ENCODE assay signal across 21 cellular contexts in genomic region chr4:89800527-89801103, GRCh38. TPM values are rescaled to one million over a fixed set of nuclear protein-coding genes. Genes with fewer than 3 reads are reported as not detected.
A peak's percentile ranks its signal among the peaks of the same experiment; 100 is the strongest.
DNase-seq lines count a peak whose midpoint lies in the region; ATAC-seq and TF ChIP-seq lines count a peak whose summit lies in the region.
"Had no signal": no experiment of that assay in that cellular context is flagged by ENCODE, and none has a peak within 500 bp of the region (broad histone marks: within the 10 kb centered on the region; RNA-seq: fewer than 3 reads in every experiment).

No MANE protein-coding gene starts in this region.

- no peak for TF ChIP-seq POLR2A in tibial nerve (IDR thresholded peaks at IDR 0.05)

- H3K4me3 ChIP-seq in SJCRH30 (no peak overlapping the region; the same call in 1 of the 2 replicates), tibial nerve (no peak overlapping the region)
- H3K4me3 ChIP-seq: psoas muscle, vagina had no signal

- peak; percentile 52 for DNase-seq in ELR (ENCODE audit: low read depth)
- peak; percentile 32 to 62 for DNase-seq in SJCRH30
- DNase-seq in dermis blood vessel endothelial cell = peak; percentile 89
- DNase-seq in non-pigmented ciliary epithelial cell (ENCODE audit: low read depth) = peak; percentile 34
- no peak for DNase-seq in DMS153 (lab: John Stamatoyannopoulos, UW)
- no peak for DNase-seq in GF-D8 (lab: John Stamatoyannopoulos, UW)
- no peak for DNase-seq in tibial nerve (ENCODE audit: low spot score in 2 of 2)
- DNase-seq: activated CD4-positive, alpha-beta T cell treated with anti-CD3 and anti-CD28 coated beads, Interleukin-2, amount 10 ng/mL, durations not matched to agents 7 days and 5 days; effector memory CD8-positive, alpha-beta T cell; GDM1; Karpas-422; naive B cell; NCI-H1417 treated with DMSO at 0.1 percent for 48 hours; NCI-H2227 treated with DMSO at 0.1 percent for 48 hours; psoas muscle; stimulated activated CD4-positive, alpha-beta T cell treated with anti-CD3 and anti-CD28 coated beads, Interleukin-15, amount 100 ng/mL, for 24 hours had no signal

- peaks cover 19% of the 10 kb centered on the region for H3K4me1 ChIP-seq in SJCRH30
- peaks cover 0 to 8% (median 2%) of the 10 kb centered on the region in 4 donors for H3K4me1 ChIP-seq in tibial nerve
- H3K4me1 ChIP-seq: psoas muscle, vagina had no signal

- TF ChIP-seq EP300 in tibial nerve (IDR thresholded peaks at IDR 0.05) = no peak

- 66 to 77% methylated on average over 3 of the region's 3 CpGs for WGBS in tibial nerve, 2 donors

- TF ChIP-seq CTCF in tibial nerve (IDR thresholded peaks at IDR 0.05) = no peak

- no peaks in the 10 kb centered on the region for H3K27me3 ChIP-seq in SJCRH30
- H3K27me3 ChIP-seq in tibial nerve = no peaks in the 10 kb centered on the region
- H3K27me3 ChIP-seq: vagina had no signal

- H3K36me3 ChIP-seq in SJCRH30 = no peaks in the 10 kb centered on the region; the same call in 1 of the 2 replicates
- H3K36me3 ChIP-seq in tibial nerve = no peaks in the 10 kb centered on the region
- H3K36me3 ChIP-seq: vagina had no signal

- H3K9me3 ChIP-seq in SJCRH30 (replicated peaks) (no peaks in the 10 kb centered on the region), tibial nerve (no peaks in the 10 kb centered on the region)
- H3K9me3 ChIP-seq: psoas muscle, vagina had no signal

- no peak for ATAC-seq in GM18502 (IDR thresholded peaks at IDR 0.05; ENCODE audit: poor library complexity, unreplicated experiment)
- ATAC-seq: activated naive CD4-positive, alpha-beta T cell treated with anti-CD3 and anti-CD28 coated beads, Interleukin-2, amount 50 U/mL, for 72 hours; effector memory CD8-positive, alpha-beta T cell; HCT116; psoas muscle; Right ventricle myocardium inferior had no signal

- peak overlapping the region; percentile 54 for H3K27ac ChIP-seq in SJCRH30
- H3K27ac ChIP-seq in tibial nerve = peak overlapping the region in 2 of 4 donors; percentile 20 to 35
- H3K27ac ChIP-seq: psoas muscle, vagina had no signal

RNA-seq across cellular contexts. Expression of gene SNCA, which starts 36.3 kb away (rescaled TPM):
- 39.2 and 46.6 TPM in 2 replicates for total RNA-seq in SJCRH30 (2014; rRNA removed; shearing (Covaris generic))
- total RNA-seq in dermis blood vessel endothelial cell (140 and 167 TPM in 2 replicates), tibial nerve (100 to 1,000 TPM in 1 of 4 donors, 10 to 100 TPM in 3; 46.5 to 150 (median 79.0) TPM)

Comparison
In these comparisons a context has a peak if more than half of its experiments do, and no peak if none do; other contexts are left out.
1. DNase-seq: peak in ELR (single experiment), SJCRH30 (2 of 2), dermis blood vessel endothelial cell (single experiment) and non-pigmented ciliary epithelial cell (single experiment); none in DMS153 (single experiment), GF-D8 (single experiment) and tibial nerve (0 of 2).